ENCODE assay signal across 33 cellular contexts in the genomic region with DNA sequence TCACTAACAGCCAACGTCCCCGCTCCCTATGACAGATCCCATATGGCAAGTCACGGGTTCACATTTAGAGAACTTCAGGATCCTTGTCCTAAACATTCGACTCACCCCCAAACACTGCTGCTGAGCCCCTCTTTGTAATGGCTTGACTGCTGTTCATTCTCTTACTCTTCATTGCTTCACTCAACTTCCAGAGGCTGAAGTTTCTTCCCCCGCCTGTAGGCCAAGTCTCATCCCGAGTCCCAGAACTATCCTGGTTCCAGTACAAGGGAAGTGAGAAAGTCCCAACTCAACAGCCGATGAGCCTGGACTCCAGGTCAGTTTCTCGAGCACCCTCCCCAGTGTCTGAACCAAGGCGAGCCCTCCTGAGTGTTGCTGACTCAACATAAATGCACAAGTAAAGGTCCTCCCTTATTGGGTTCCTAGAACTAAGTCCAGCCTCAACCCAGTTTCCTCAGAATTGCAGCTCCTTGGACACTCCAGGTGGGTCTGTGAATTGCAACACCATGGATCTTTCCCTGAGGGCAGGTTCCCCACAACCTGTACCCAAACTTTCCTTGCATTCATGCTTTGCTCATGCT.
"Had no signal": no experiment of that assay in that cellular context is flagged by ENCODE, and none has a peak within 500 bp of the region (broad histone marks: within the 10 kb centered on the region; RNA-seq: fewer than 3 reads in every experiment).

No MANE protein-coding gene starts in this region.

- H3K36me3 ChIP-seq: adrenal gland, cardiac muscle cell, colonic mucosa, gastrocnemius medialis, heart left ventricle, WERI-Rb-1 had no signal

- H3K4me1 ChIP-seq: adrenal gland, body of pancreas, colonic mucosa, foreskin keratinocyte, gastrocnemius medialis, heart left ventricle had no signal

- H3K4me3 ChIP-seq: adrenal gland, body of pancreas, cardiac muscle cell, colonic mucosa, gastrocnemius medialis, heart left ventricle had no signal

- H3K27me3 ChIP-seq: body of pancreas, cardiac muscle cell, colonic mucosa had no signal

- H3K9me3 ChIP-seq: adrenal gland, body of pancreas, colonic mucosa, gastrocnemius medialis, heart left ventricle had no signal

- DNase-seq: activated B cell treated with CpG ODN at 0.5 μM for 24 hours; activated CD4-positive, alpha-beta T cell treated with anti-CD3 and anti-CD28 coated beads for 48 hours; activated CD4-positive, alpha-beta T cell treated with anti-CD3 and anti-CD28 coated beads, Interleukin-2, amount 50 U/mL, for 1 hour; activated CD4-positive, alpha-beta T cell treated with anti-CD3 and anti-CD28 coated beads, Interleukin-2, amount 50 U/mL, for 48 hours; activated CD8-positive, alpha-beta memory T cell treated with anti-CD3 and anti-CD28 coated beads for 24 hours; activated CD8-positive, alpha-beta T cell treated with anti-CD3 and anti-CD28 coated beads for 36 hours; activated effector memory CD4-positive, alpha-beta T cell treated with Interleukin-2 at 50 U/mL for 16 hours; activated gamma-delta T cell treated with Interleukin-2 at 50 U/mL for 16 hours; activated naive CD4-positive, alpha-beta T cell treated with Interleukin-2 at 50 U/mL for 16 hours; activated naive CD8-positive, alpha-beta T cell treated with anti-CD3 and anti-CD28 coated beads for 36 hours; activated naive CD8-positive, alpha-beta T cell treated with anti-CD3 and anti-CD28 coated beads, Interleukin-2, amount 50 U/mL, for 24 hours; activated T-cell treated with anti-CD3 and anti-CD28 coated beads, Interleukin-2, amount 50 U/mL, for 4 hours; adrenal gland; amygdala; aorta; body of pancreas; central memory CD4-positive, alpha-beta T cell; cerebellar nuclear complex; colonic mucosa; effector memory CD4-positive, alpha-beta T cell; endodermal cell; foreskin keratinocyte; gastrocnemius medialis; glutamatergic neuron; heart left ventricle; T-helper 1 cell; T-helper 17 cell; T1000; WERI-Rb-1 had no signal

- ATAC-seq: activated CD4-positive, CD25-positive, alpha-beta regulatory T cell treated with anti-CD3 and anti-CD28 coated beads, Interleukin-2, amount 50 U/mL, for 24 hours; activated CD8-positive, alpha-beta T cell treated with anti-CD3 and anti-CD28 coated beads for 36 hours; activated naive CD8-positive, alpha-beta T cell treated with anti-CD3 and anti-CD28 coated beads, Interleukin-2, amount 50 U/mL, for 24 hours; activated T-cell treated with anti-CD3 and anti-CD28 coated beads, Interleukin-2, amount 50 U/mL, for 4 hours; activated T-helper 17 cell treated with anti-CD3 and anti-CD28 coated beads, Interleukin-2, amount 50 U/mL, for 72 hours; body of pancreas; esophagus mucosa; foreskin keratinocyte; gastrocnemius medialis; heart left ventricle; T-helper 17 cell had no signal

- H3K27ac ChIP-seq: adrenal gland, body of pancreas, cardiac muscle cell, colonic mucosa, foreskin keratinocyte, gastrocnemius medialis, heart left ventricle, WERI-Rb-1 had no signal
